Comparison of ENCODE assay signal across 1 cellular context in the genomic region with DNA sequence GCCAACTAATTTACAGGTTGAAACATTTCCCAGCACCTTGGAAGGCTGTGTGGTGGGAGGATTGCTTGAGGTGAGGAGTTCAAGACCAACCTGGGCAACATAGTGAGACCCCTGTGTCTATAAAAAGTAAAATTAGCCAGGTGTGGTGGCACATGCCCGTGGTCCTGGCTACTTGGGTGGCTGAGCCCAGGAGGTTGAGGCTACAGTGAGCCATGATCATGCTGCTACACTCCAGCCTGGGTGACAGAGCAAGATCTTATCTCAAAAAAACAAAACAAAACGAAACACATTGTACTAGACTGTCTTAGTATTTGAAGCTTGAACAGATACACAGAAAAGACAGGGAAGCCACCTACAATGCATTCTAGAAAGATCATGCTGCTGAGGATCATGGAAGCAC.
TF ChIP-seq lines count a peak whose summit lies in the region.

No MANE protein-coding gene starts in this region.

TF ChIP-seq in K562, 482 proteins besides CTCF, POLR2A, EP300 and RAD21 (continued from another document and continues in another):
- TF ChIP-seq YY1 (IDR thresholded peaks at IDR 0.05; ENCODE audit: borderline replicate concordance in 1 of 3, control insufficient read depth in 1 of 3, extremely low read depth in 1 of 3, insufficient read depth in 3 of 3, insufficient read length in 1 of 3, insufficient replicate concordance in 2 of 3, low read depth in 1 of 3, low read length in 2 of 3): no peak
- TF ChIP-seq CXXC5 (CRISPR knock-in tag; IDR thresholded peaks at IDR 0.05): no peak; the same call in 1 of the 2 replicates
- TF ChIP-seq THAP7 (CRISPR knock-in tag; IDR thresholded peaks at IDR 0.05): no peak
- no peak; a peak in 1 of 4 replicates for TF ChIP-seq CSDE1 (IDR thresholded peaks at IDR 0.05)
- TF ChIP-seq, protein P1, sequence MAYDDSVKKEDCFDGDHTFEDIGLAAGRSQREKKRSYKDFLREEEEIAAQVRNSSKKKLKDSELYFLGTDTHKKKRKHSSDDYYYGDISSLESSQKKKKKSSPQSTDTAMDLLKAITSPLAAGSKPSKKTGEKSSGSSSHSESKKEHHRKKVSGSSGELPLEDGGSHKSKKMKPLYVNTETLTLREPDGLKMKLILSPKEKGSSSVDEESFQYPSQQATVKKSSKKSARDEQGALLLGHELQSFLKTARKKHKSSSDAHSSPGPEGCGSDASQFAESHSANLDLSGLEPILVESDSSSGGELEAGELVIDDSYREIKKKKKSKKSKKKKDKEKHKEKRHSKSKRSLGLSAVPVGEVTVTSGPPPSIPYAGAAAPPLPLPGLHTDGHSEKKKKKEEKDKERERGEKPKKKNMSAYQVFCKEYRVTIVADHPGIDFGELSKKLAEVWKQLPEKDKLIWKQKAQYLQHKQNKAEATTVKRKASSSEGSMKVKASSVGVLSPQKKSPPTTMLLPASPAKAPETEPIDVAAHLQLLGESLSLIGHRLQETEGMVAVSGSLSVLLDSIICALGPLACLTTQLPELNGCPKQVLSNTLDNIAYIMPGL (CRISPR knock-in tag; IDR thresholded peaks at IDR 0.05): no peak
- TF ChIP-seq ZNF398 (CRISPR knock-in tag; IDR thresholded peaks at IDR 0.05): no peak
- no peak for TF ChIP-seq RBFOX2 (IDR thresholded peaks at IDR 0.05; ENCODE audit: low read depth, low read length)
- no peak for TF ChIP-seq MBD2 (IDR thresholded peaks at IDR 0.05; ENCODE audit: borderline replicate concordance, low read depth)
- no peak for TF ChIP-seq YBX1 (IDR thresholded peaks at IDR 0.05)
- TF ChIP-seq KLF13 (tag; IDR thresholded peaks at IDR 0.05; ENCODE audit: borderline replicate concordance, low read depth): no peak
- no peak for TF ChIP-seq ZNF695 (CRISPR knock-in tag; IDR thresholded peaks at IDR 0.05)
- TF ChIP-seq ZNF318 (IDR thresholded peaks at IDR 0.05; ENCODE audit: borderline replicate concordance in 1 of 2, low read depth in 1 of 2): no peak
- TF ChIP-seq TAF7 (tag; IDR thresholded peaks at IDR 0.05): 0 out of 2 replicates have a peak, but pooled peaks have one; percentile 10
- TF ChIP-seq, protein P2, sequence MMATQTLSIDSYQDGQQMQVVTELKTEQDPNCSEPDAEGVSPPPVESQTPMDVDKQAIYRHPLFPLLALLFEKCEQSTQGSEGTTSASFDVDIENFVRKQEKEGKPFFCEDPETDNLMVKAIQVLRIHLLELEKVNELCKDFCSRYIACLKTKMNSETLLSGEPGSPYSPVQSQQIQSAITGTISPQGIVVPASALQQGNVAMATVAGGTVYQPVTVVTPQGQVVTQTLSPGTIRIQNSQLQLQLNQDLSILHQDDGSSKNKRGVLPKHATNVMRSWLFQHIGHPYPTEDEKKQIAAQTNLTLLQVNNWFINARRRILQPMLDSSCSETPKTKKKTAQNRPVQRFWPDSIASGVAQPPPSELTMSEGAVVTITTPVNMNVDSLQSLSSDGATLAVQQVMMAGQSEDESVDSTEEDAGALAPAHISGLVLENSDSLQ (IDR thresholded peaks at IDR 0.05): no peak
- no peak for TF ChIP-seq POU5F1 (IDR thresholded peaks at IDR 0.05; ENCODE audit: borderline replicate concordance, low read depth, low read length, partially characterized antibody)
- TF ChIP-seq, protein P3, sequence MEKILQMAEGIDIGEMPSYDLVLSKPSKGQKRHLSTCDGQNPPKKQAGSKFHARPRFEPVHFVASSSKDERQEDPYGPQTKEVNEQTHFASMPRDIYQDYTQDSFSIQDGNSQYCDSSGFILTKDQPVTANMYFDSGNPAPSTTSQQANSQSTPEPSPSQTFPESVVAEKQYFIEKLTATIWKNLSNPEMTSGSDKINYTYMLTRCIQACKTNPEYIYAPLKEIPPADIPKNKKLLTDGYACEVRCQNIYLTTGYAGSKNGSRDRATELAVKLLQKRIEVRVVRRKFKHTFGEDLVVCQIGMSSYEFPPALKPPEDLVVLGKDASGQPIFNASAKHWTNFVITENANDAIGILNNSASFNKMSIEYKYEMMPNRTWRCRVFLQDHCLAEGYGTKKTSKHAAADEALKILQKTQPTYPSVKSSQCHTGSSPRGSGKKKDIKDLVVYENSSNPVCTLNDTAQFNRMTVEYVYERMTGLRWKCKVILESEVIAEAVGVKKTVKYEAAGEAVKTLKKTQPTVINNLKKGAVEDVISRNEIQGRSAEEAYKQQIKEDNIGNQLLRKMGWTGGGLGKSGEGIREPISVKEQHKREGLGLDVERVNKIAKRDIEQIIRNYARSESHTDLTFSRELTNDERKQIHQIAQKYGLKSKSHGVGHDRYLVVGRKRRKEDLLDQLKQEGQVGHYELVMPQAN (IDR thresholded peaks at IDR 0.05; ENCODE audit: borderline replicate concordance): no peak
- TF ChIP-seq NFRKB (IDR thresholded peaks at IDR 0.05; ENCODE audit: low read depth): no peak
- TF ChIP-seq MAFK (IDR thresholded peaks at IDR 0.05; ENCODE audit: low read length): peak; percentile 52; the same call in 1 of the 2 replicates
- TF ChIP-seq MEF2A (IDR thresholded peaks at IDR 0.05; ENCODE audit: control insufficient read depth, low read depth, low read length): no peak
- no peak for TF ChIP-seq ATF6 (CRISPR knock-in tag; IDR thresholded peaks at IDR 0.05)
- TF ChIP-seq, protein P4, sequence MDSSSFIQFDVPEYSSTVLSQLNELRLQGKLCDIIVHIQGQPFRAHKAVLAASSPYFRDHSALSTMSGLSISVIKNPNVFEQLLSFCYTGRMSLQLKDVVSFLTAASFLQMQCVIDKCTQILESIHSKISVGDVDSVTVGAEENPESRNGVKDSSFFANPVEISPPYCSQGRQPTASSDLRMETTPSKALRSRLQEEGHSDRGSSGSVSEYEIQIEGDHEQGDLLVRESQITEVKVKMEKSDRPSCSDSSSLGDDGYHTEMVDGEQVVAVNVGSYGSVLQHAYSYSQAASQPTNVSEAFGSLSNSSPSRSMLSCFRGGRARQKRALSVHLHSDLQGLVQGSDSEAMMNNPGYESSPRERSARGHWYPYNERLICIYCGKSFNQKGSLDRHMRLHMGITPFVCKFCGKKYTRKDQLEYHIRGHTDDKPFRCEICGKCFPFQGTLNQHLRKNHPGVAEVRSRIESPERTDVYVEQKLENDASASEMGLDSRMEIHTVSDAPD (CRISPR knock-in tag; IDR thresholded peaks at IDR 0.05): no peak
- no peak for TF ChIP-seq ZNF133 (CRISPR knock-in tag; IDR thresholded peaks at IDR 0.05)
- TF ChIP-seq EHMT2 (IDR thresholded peaks at IDR 0.05): peak; percentile 60; the same call in 1 of the 2 replicates
- TF ChIP-seq ZNF764 (CRISPR knock-in tag; IDR thresholded peaks at IDR 0.05; ENCODE audit: low read depth): no peak
- no peak for TF ChIP-seq SIN3B (IDR thresholded peaks at IDR 0.05; ENCODE audit: low read depth)
- 0 out of 2 replicates have a peak, but pooled peaks have one; percentile 14 for TF ChIP-seq CTBP1 (IDR thresholded peaks at IDR 0.05; ENCODE audit: borderline replicate concordance)
- TF ChIP-seq CLOCK (CRISPR knock-in tag; IDR thresholded peaks at IDR 0.05; ENCODE audit: borderline replicate concordance): no peak
- no peak for TF ChIP-seq STAG1 (CRISPR knock-in tag; IDR thresholded peaks at IDR 0.05; ENCODE audit: borderline replicate concordance)
- no peak for TF ChIP-seq ZNF212 (CRISPR knock-in tag; IDR thresholded peaks at IDR 0.05)
